Comparison of ENCODE assay signal across 8 cellular contexts in the genomic region with DNA sequence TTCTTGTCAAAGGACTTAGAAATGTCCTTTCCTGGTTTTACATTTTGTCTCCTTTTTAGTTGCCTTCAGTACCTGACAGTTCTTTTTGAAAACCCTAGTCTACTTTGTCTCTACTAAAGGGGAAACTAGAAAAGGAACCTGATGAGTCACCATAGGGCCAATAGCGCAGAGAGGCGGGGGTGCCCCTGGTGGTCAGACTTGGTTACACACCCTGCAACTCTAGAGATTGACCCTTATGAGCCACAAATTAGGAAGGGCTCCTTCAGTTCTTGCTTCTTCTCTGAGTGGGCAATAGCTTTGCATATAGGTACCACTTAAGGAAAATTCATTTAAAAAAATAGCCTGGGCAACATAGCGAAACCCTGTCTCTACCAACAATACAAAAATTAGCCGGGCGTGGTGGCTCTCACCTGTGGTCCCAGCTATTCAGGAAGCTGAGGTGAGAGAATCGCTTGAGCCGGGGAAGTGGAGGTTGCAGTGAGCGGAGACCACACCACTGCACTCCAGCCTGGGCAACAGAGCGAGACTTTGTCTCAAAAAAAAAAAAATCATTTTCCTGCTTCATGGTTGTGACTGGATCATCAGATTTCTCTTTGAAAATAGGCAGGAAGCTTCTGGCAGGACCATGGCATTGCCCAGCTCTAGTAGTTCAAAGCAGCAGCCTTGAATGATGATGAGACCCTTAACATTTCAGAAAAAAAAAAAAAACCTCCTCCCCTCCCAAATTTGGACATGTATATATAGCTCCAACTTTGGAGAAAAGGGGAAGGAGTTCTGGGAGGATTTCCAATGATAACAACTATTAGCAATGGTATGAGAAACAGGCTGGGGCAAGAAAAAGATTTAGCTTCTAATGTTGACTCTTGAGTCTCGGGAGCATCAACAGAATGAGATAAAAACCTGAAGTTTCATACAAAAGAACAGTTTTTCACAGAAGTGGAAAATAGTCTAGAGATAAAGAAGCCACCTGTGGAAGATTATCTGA. TPM values are rescaled to one million over a fixed set of nuclear protein-coding genes. Genes with fewer than 3 reads are reported as not detected.
DNase-seq lines count a peak whose midpoint lies in the region; ATAC-seq and TF ChIP-seq lines count a peak whose summit lies in the region.

No MANE protein-coding gene starts in this region.

- TF ChIP-seq POLR2A in NB4 (IDR thresholded peaks at IDR 0.05; ENCODE audit: extremely low read depth, insufficient read length) = no peak
- no peak for TF ChIP-seq POLR2A in right lobe of liver (IDR thresholded peaks at IDR 0.05)

- ATAC-seq in HG02610 (IDR thresholded peaks at IDR 0.05; ENCODE audit: unreplicated experiment) = peak; percentile 96
- ATAC-seq in right lobe of liver = peak; percentile 91 to 97 (median 94)

- H3K4me3 ChIP-seq in NB4 (ENCODE audit: low read depth, low read length) (no peak overlapping the region), right lobe of liver (no peak overlapping the region)

- TF ChIP-seq CTCF in NB4 (IDR thresholded peaks at IDR 0.05; ENCODE audit: low read depth, low read length) (peak; percentile 87), right lobe of liver (IDR thresholded peaks at IDR 0.05) (peak; percentile 43 to 85 (median 81))

- H3K36me3 ChIP-seq in right lobe of liver = peaks cover 0 to 31% (median 15%) of the 10 kb centered on the region in 4 donors

- WGBS in right lobe of liver (ENCODE audit: insufficient coverage, low coverage, low lambda C conversion rate, missing lambda C conversion rate) = 63% methylated on average over 9 of the region's 10 CpGs

- intact Hi-C loops in right lobe of liver (cut with DNase I) = loop anchor here in 1 of 2 donors (5.0 kb wide), 1 partner anchor 79 kb away; no protein-coding TSS in a partner anchor

- H3K27me3 ChIP-seq in right lobe of liver = no peaks in the 10 kb centered on the region

- peaks cover 0 to 9% (median 2%) of the 10 kb centered on the region in 4 donors for H3K4me1 ChIP-seq in right lobe of liver

- H3K9me3 ChIP-seq in right lobe of liver = no peaks in the 10 kb centered on the region

- DNase-seq in NCI-H345 (lab: John Stamatoyannopoulos, UW) = peak; percentile 3
- no peak for DNase-seq in NCI-H345 treated with DMSO at 0.1 percent for 48 hours (lab: John Stamatoyannopoulos, UW; ENCODE audit: unreplicated experiment)
- peak; percentile 79 for DNase-seq in NB4 (ENCODE audit: low read depth)
- peak; percentile 84 for DNase-seq in activated CD4-positive, CD25-positive, alpha-beta regulatory T cell treated with anti-CD3 and anti-CD28 coated beads, Interleukin-2, amount 50 U/mL, for 72 hours
- peak; percentile 43 for DNase-seq in cerebellar cortex (ENCODE audit: low spot score)
- peak; percentile 63 to 79 (median 67) for DNase-seq in right lobe of liver
- DNase-seq in stimulated activated CD8-positive, alpha-beta memory T cell treated with anti-CD3 and anti-CD28 coated beads, Interleukin-12 subunit alpha, Interleukin-12 subunit beta, amount 100 ng/mL, for 1 hour (ENCODE audit: low read depth) = peak; percentile 60

- H3K27ac ChIP-seq in right lobe of liver = peak overlapping the region in 2 of 3 donors; percentile 21 to 37

RNA-seq across cellular contexts. Expression of a gene that starts 45.2 kb away (rescaled TPM):
- 1 to 10 TPM; 3.5 to 7.9 (median 5.5) TPM for total RNA-seq in right lobe of liver
